In genomic region chr4:28350485-28350884, GRCh38 we compare ENCODE assay signal across 21 cellular contexts.
DNase-seq lines count a peak whose midpoint lies in the region; ATAC-seq and TF ChIP-seq lines count a peak whose summit lies in the region.
"Had no signal": no experiment of that assay in that cellular context is flagged by ENCODE, and none has a peak within 500 bp of the region (broad histone marks: within the 10 kb centered on the region; RNA-seq: fewer than 3 reads in every experiment).

No MANE protein-coding gene starts in this region.

- peak; percentile 64 for DNase-seq in EH (ENCODE audit: low read depth)
- peak; percentile 45 for DNase-seq in LHCN-M2 (ENCODE audit: low read depth)
- DNase-seq in choroid plexus epithelial cell (ENCODE audit: low read depth), result peak; percentile 46
- peak; percentile 16 for DNase-seq in renal cortical epithelial cell (ENCODE audit: low read depth)
- DNase-seq in endodermal cell, result no peak
- no peak for DNase-seq in NK-92 (lab: John Stamatoyannopoulos, UW; ENCODE audit: unreplicated experiment)
- DNase-seq in Right ventricle myocardium superior, result no peak
- DNase-seq: activated CD4-positive, alpha-beta T cell treated with anti-CD3 and anti-CD28 coated beads for 48 hours; body of pancreas; gastrocnemius medialis; hypothalamus; lower lobe of right lung; NCI-H1105 treated with DMSO at 0.1 percent for 48 hours; NCI-H2107; NCI-H526 treated with DMSO at 0.1 percent for 48 hours; occipital lobe; right cardiac atrium; SJCRH30 had no signal

- H3K27ac ChIP-seq in endodermal cell (ENCODE audit: low read depth, low read length), result no peak overlapping the region
- H3K27ac ChIP-seq: body of pancreas, gastrocnemius medialis, lower lobe of right lung, SJCRH30, thoracic aorta had no signal

- no peak for ATAC-seq in Right ventricle myocardium superior (ENCODE audit: poor library complexity)
- ATAC-seq: body of pancreas, gastrocnemius medialis, lower lobe of right lung, right cardiac atrium had no signal

- peaks cover 5% of the 10 kb centered on the region for H3K9me3 Mint-ChIP-seq in endodermal cell
- H3K9me3 Mint-ChIP-seq: activated naive CD4-positive, alpha-beta T cell treated with anti-CD3 and anti-CD28 coated beads, Interleukin-2, amount 50 U/mL, for 24 hours had no signal

- intact Hi-C loops in Right ventricle myocardium superior (cut with DNase I), result no loop called here

- H3K4me1 ChIP-seq in endodermal cell (ENCODE audit: control insufficient read depth, insufficient read depth, low read length), result no peaks in the 10 kb centered on the region
- H3K4me1 ChIP-seq: body of pancreas, gastrocnemius medialis, lower lobe of right lung, SJCRH30 had no signal

- peaks cover 12% of the 10 kb centered on the region for H3K9me3 ChIP-seq in endodermal cell (ENCODE audit: control insufficient read depth, low read length)
- H3K9me3 ChIP-seq: body of pancreas, gastrocnemius medialis, lower lobe of right lung, SJCRH30, thoracic aorta had no signal

- H3K27me3 Mint-ChIP-seq in endodermal cell (ENCODE audit: insufficient read depth), result no peaks in the 10 kb centered on the region
- H3K27me3 Mint-ChIP-seq: activated naive CD4-positive, alpha-beta T cell treated with anti-CD3 and anti-CD28 coated beads, Interleukin-2, amount 50 U/mL, for 24 hours; B cell had no signal

- no peak overlapping the region for H3K27ac Mint-ChIP-seq in endodermal cell
- H3K27ac Mint-ChIP-seq: activated naive CD4-positive, alpha-beta T cell treated with anti-CD3 and anti-CD28 coated beads, Interleukin-2, amount 50 U/mL, for 24 hours; B cell had no signal

- H3K36me3 ChIP-seq in endodermal cell (ENCODE audit: control insufficient read depth, insufficient read depth, low read length), result no peaks in the 10 kb centered on the region
- H3K36me3 ChIP-seq: gastrocnemius medialis, lower lobe of right lung, SJCRH30, thoracic aorta had no signal

- H3K4me3 ChIP-seq in choroid plexus epithelial cell (ENCODE audit: low read depth, low read length), result no peak overlapping the region
- no peak overlapping the region for H3K4me3 ChIP-seq in endodermal cell (ENCODE audit: low read length)
- H3K4me3 ChIP-seq: body of pancreas, gastrocnemius medialis, lower lobe of right lung, SJCRH30, thoracic aorta had no signal

- H3K9ac ChIP-seq in endodermal cell (ENCODE audit: extremely low read depth, low read length, poor library complexity, severe bottlenecking), result no peak overlapping the region

- TF ChIP-seq CTCF in choroid plexus epithelial cell (conservative IDR thresholded peaks at IDR 0.05; ENCODE audit: low read depth, low read length), result no peak
- no peak for TF ChIP-seq CTCF in endodermal cell (conservative IDR thresholded peaks at IDR 0.05)

- H3K36me3 Mint-ChIP-seq in endodermal cell (ENCODE audit: low read depth), result no peaks in the 10 kb centered on the region
- H3K36me3 Mint-ChIP-seq: activated naive CD4-positive, alpha-beta T cell treated with anti-CD3 and anti-CD28 coated beads, Interleukin-2, amount 50 U/mL, for 24 hours had no signal

- H3K4me3 Mint-ChIP-seq in endodermal cell, result no peak overlapping the region
- H3K4me3 Mint-ChIP-seq: activated naive CD4-positive, alpha-beta T cell treated with anti-CD3 and anti-CD28 coated beads, Interleukin-2, amount 50 U/mL, for 24 hours; B cell had no signal

- peaks cover 7% of the 10 kb centered on the region for H3K4me1 Mint-ChIP-seq in endodermal cell
- H3K4me1 Mint-ChIP-seq: activated naive CD4-positive, alpha-beta T cell treated with anti-CD3 and anti-CD28 coated beads, Interleukin-2, amount 50 U/mL, for 24 hours; B cell had no signal

- no peaks in the 10 kb centered on the region for H3K27me3 ChIP-seq in endodermal cell (ENCODE audit: control insufficient read depth, insufficient read depth, low read length, poor library complexity, severe bottlenecking)
- H3K27me3 ChIP-seq: body of pancreas, gastrocnemius medialis, SJCRH30 had no signal

Comparison
In these comparisons a context has a peak if more than half of its experiments do, and no peak if none do; other contexts are left out.
1. DNase-seq: peak in EH (single experiment), LHCN-M2 (single experiment), choroid plexus epithelial cell (single experiment) and renal cortical epithelial cell (single experiment); none in endodermal cell (single experiment), NK-92 (single experiment) and Right ventricle myocardium superior (single experiment).